8 cellular contexts compared by ENCODE assay signal in genomic region chr12:45192041-45192695, GRCh38. TPM values are rescaled to one million over a fixed set of nuclear protein-coding genes. Genes with fewer than 3 reads are reported as not detected.
A peak's percentile ranks its signal among the peaks of the same experiment; 100 is the strongest.
DNase-seq lines count a peak whose midpoint lies in the region; ATAC-seq and TF ChIP-seq lines count a peak whose summit lies in the region.
"Had no signal": no experiment of that assay in that cellular context is flagged by ENCODE, and none has a peak within 500 bp of the region (broad histone marks: within the 10 kb centered on the region; RNA-seq: fewer than 3 reads in every experiment).

No MANE protein-coding gene starts in this region.

- no peaks in the 10 kb centered on the region for H3K27me3 Mint-ChIP-seq in endodermal cell (ENCODE audit: insufficient read depth)

- no peak overlapping the region for H3K4me3 Mint-ChIP-seq in endodermal cell

- peaks cover 33% of the 10 kb centered on the region for H3K4me1 Mint-ChIP-seq in endodermal cell

- no peak for TF ChIP-seq POLR2A in HCT116 (IDR thresholded peaks at IDR 0.05; ENCODE audit: borderline replicate concordance, extremely low read depth, insufficient read depth, insufficient read length)

- peak; percentile 87 for ATAC-seq in HCT116
- peak; percentile 83 for ATAC-seq in PC-3

- no peak overlapping the region for H3K9ac ChIP-seq in HCT116 (ENCODE audit: low read length)
- H3K9ac ChIP-seq in PC-3 (ENCODE audit: low read length) = no peak overlapping the region
- no peak overlapping the region for H3K9ac ChIP-seq in endodermal cell (ENCODE audit: extremely low read depth, low read length, poor library complexity, severe bottlenecking)
- no peak overlapping the region for H3K9ac ChIP-seq in MM.1S (ENCODE audit: low read length)

- H3F3A ChIP-seq in PC-3 (ENCODE audit: low read length, unreplicated experiment) = no peaks in the 10 kb centered on the region
- H3F3A ChIP-seq in MM.1S (ENCODE audit: insufficient read depth, low read length) = no peaks in the 10 kb centered on the region

- peaks cover 16% of the 10 kb centered on the region for H3K36me3 Mint-ChIP-seq in endodermal cell (ENCODE audit: low read depth)

- RAD21 ChIA-PET in HCT116 (lab: Charles Lee; ENCODE audit: low non-redundant PET in 1 of 2, low total read pairs in 2 of 2, uncharacterized antibody in 2 of 2, unreplicated experiment in 2 of 2) = interaction anchor here in 1 of 2 experiments (1.5 kb wide), 1 partner anchor 9 kb away, joined by 3 read pairs; no protein-coding TSS in a partner anchor

- H3K4me1 ChIP-seq in HCT116 (ENCODE audit: control insufficient read depth in 1 of 2, insufficient read depth in 2 of 2, low read length in 2 of 2) = peaks cover 26 to 28% of the 10 kb centered on the region in 2 experiments
- H3K4me1 ChIP-seq in PC-3 (ENCODE audit: insufficient read depth, low read length) = peaks cover 15% of the 10 kb centered on the region
- no peaks in the 10 kb centered on the region for H3K4me1 ChIP-seq in endodermal cell (ENCODE audit: control insufficient read depth, insufficient read depth, low read length)
- no peaks in the 10 kb centered on the region for H3K4me1 ChIP-seq in MM.1S (ENCODE audit: low read length)

- TF ChIP-seq RAD21 in HCT116 (IDR thresholded peaks at IDR 0.05; ENCODE audit: low read depth) = no peak

- intact Hi-C loops in HCT116 (cut with micrococcal nuclease) = no loop called here
- intact Hi-C loops in PC-3 (cut with micrococcal nuclease) = no loop called here

- 72 to 83% methylated on average over 3 to 4 of the region's 4 CpGs for WGBS in endodermal cell (ENCODE audit: insufficient coverage in 1 of 2, insufficient read length in 1 of 2), 2 experiments

- peaks cover 12% of the 10 kb centered on the region for H3K9me3 Mint-ChIP-seq in endodermal cell

- H2AFZ ChIP-seq in HCT116 (ENCODE audit: low read depth, low read length, poor library complexity, severe bottlenecking) (no peak overlapping the region), PC-3 (ENCODE audit: low read length) (no peak overlapping the region), MM.1S (ENCODE audit: low read length) (no peak overlapping the region)

- POLR2A ChIA-PET in HCT116 (lab: Charles Lee) (no interaction called here), PC-3 (lab: Charles Lee; ENCODE audit: unreplicated experiment) (no interaction called here)

- H3K4me2 ChIP-seq in HCT116 (ENCODE audit: low read length) (peak overlapping the region; percentile 63), PC-3 (ENCODE audit: low read length) (no peak overlapping the region), MM.1S (ENCODE audit: low read depth, low read length) (no peak overlapping the region)

- H3K27ac Mint-ChIP-seq in endodermal cell = peak overlapping the region; percentile 92

- H3K9me3 ChIP-seq in HCT116 (ENCODE audit: control insufficient read depth in 1 of 2, insufficient read depth in 1 of 2, low read depth in 1 of 2, low read length in 2 of 2) (no peaks in the 10 kb centered on the region), PC-3 (ENCODE audit: low read length) (no peaks in the 10 kb centered on the region), endodermal cell (ENCODE audit: control insufficient read depth, low read length) (peaks cover 12% of the 10 kb centered on the region), MM.1S (replicated peaks; ENCODE audit: insufficient read depth, low read length) (no peaks in the 10 kb centered on the region)

- H3K36me3 ChIP-seq in HCT116 (ENCODE audit: control insufficient read depth in 1 of 2, insufficient read depth in 2 of 2, low read length in 2 of 2) (no peaks in the 10 kb centered on the region), PC-3 (ENCODE audit: low read depth, low read length) (no peaks in the 10 kb centered on the region), endodermal cell (ENCODE audit: control insufficient read depth, insufficient read depth, low read length) (no peaks in the 10 kb centered on the region), MM.1S (replicated peaks; ENCODE audit: insufficient read depth, low read length) (no peaks in the 10 kb centered on the region)

- no peaks in the 10 kb centered on the region for H4K20me1 ChIP-seq in HCT116 (ENCODE audit: insufficient read depth)
- H4K20me1 ChIP-seq in PC-3 (ENCODE audit: low read length) = no peaks in the 10 kb centered on the region
- no peaks in the 10 kb centered on the region for H4K20me1 ChIP-seq in MM.1S (ENCODE audit: insufficient read depth, low read length)

- TF ChIP-seq CTCF in HCT116 (IDR thresholded peaks at IDR 0.05 in 2 of 3, conservative IDR thresholded peaks at IDR 0.05 in 1 of 3; ENCODE audit: borderline replicate concordance in 1 of 3, insufficient read depth in 1 of 3, low read depth in 2 of 3, low read length in 2 of 3) = no peak
- no peak for TF ChIP-seq CTCF in PC-3 (conservative IDR thresholded peaks at IDR 0.05; ENCODE audit: low read depth, low read length)
- no peak for TF ChIP-seq CTCF in endodermal cell (conservative IDR thresholded peaks at IDR 0.05)
- no peak for TF ChIP-seq CTCF in MM.1S (IDR thresholded peaks at IDR 0.05; ENCODE audit: low read length)

- H3K9me2 ChIP-seq in HCT116 (ENCODE audit: insufficient read depth) (no peaks in the 10 kb centered on the region), PC-3 (replicated peaks; ENCODE audit: low read length) (no peaks in the 10 kb centered on the region), MM.1S (replicated peaks; ENCODE audit: insufficient read depth, low read length) (no peaks in the 10 kb centered on the region)

- H3K27me3 ChIP-seq in HCT116 (ENCODE audit: insufficient read depth, low read length) = no peaks in the 10 kb centered on the region
- no peaks in the 10 kb centered on the region for H3K27me3 ChIP-seq in PC-3 (ENCODE audit: low read length)
- no peaks in the 10 kb centered on the region for H3K27me3 ChIP-seq in endodermal cell (ENCODE audit: control insufficient read depth, insufficient read depth, low read length, poor library complexity, severe bottlenecking)
- no peaks in the 10 kb centered on the region for H3K27me3 ChIP-seq in MM.1S (replicated peaks; ENCODE audit: insufficient read depth, low read length)

- H3K79me2 ChIP-seq in HCT116 (ENCODE audit: insufficient read depth, low read length) = no peaks in the 10 kb centered on the region
- no peaks in the 10 kb centered on the region for H3K79me2 ChIP-seq in PC-3 (ENCODE audit: low read length)
- no peaks in the 10 kb centered on the region for H3K79me2 ChIP-seq in MM.1S (ENCODE audit: low read length)

- CTCF ChIA-PET in HCT116 (lab: Charles Lee) = interaction anchor here (1.1 kb wide), 1 partner anchor 24 kb away, joined by 3 read pairs; no protein-coding TSS in a partner anchor
- CTCF ChIA-PET in PC-3 (lab: Charles Lee) = no interaction called here

- BruUV-seq in HCT116 (replicated peaks; lab: Mats Ljungman, UMichigan) = no TSS peak
- no TSS peak for BruUV-seq in PC-3 (replicated peaks; lab: Mats Ljungman, UMichigan)

- H3K4me3 ChIP-seq in HCT116 (replicated peaks in 1 of 2; ENCODE audit: low read depth in 1 of 2, low read length in 2 of 2) = no peak overlapping the region; a peak in 1 of 4 replicates
- H3K4me3 ChIP-seq in PC-3 (ENCODE audit: low read length) = no peak overlapping the region
- H3K4me3 ChIP-seq in endodermal cell (ENCODE audit: low read length) = no peak overlapping the region
- no peak overlapping the region for H3K4me3 ChIP-seq in MM.1S (ENCODE audit: low read length)

- DNase-seq in HCT116 (ENCODE audit: low read depth, low spot score) (peak; percentile 61), PC-3 (peak; percentile 72), endodermal cell (no peak), renal cortical epithelial cell (ENCODE audit: low read depth) (peak; percentile 72), nucleus accumbens (lab: John Stamatoyannopoulos, UW) (no peak), MM.1S (no peak)
- no peak for DNase-seq in stimulated activated CD8-positive, alpha-beta memory T cell treated with anti-CD3 and anti-CD28 coated beads, Interleukin-4, amount 100 ng/mL, for 48 hours
- DNase-seq: NCI-H1092 had no signal

- H3K27ac ChIP-seq in HCT116 (ENCODE audit: low read depth, low read length) (peak overlapping the region; percentile 18; the same call in 1 of the 2 replicates), PC-3 (ENCODE audit: low read length) (no peak overlapping the region), endodermal cell (ENCODE audit: low read depth, low read length) (no peak overlapping the region), MM.1S (ENCODE audit: low read length) (no peak overlapping the region)

TF ChIP-seq in HCT116, 20 proteins besides CTCF, POLR2A, EP300 and RAD21 (continues in another document):
- TF ChIP-seq TCF7L2 (IDR thresholded peaks at IDR 0.05; ENCODE audit: borderline replicate concordance, extremely low read depth, insufficient read depth, insufficient read length) (peak; percentile 90), CEBPB (IDR thresholded peaks at IDR 0.05; ENCODE audit: low read depth) (peak; percentile 19; the same call in 1 of the 2 replicates), ZFX (IDR thresholded peaks at IDR 0.05) (no peak), EZH2 (IDR thresholded peaks at IDR 0.05) (no peak), SP1 (IDR thresholded peaks at IDR 0.05; ENCODE audit: low read depth) (peak; percentile 55), JUND (IDR thresholded peaks at IDR 0.05) (peak; percentile 89), FOSL1 (IDR thresholded peaks at IDR 0.05; ENCODE audit: low read depth) (peak; percentile 83)
- TF ChIP-seq, protein P1, sequence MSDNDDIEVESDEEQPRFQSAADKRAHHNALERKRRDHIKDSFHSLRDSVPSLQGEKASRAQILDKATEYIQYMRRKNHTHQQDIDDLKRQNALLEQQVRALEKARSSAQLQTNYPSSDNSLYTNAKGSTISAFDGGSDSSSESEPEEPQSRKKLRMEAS (IDR thresholded peaks at IDR 0.05) = peak; percentile 19; the same call in 1 of the 2 replicates

RNA-seq across cellular contexts. Expression of gene ANO6, which starts 23.7 kb away (rescaled TPM):
- 36.7 TPM for total RNA-seq in HCT116 (2021; ENCODE audit: unreplicated experiment)
- 19.0 and 22.0 TPM in 2 replicates for polyA plus RNA-seq in HCT116 (2012)
- total RNA-seq in PC-3 (2014; rRNA removed) = 18.1 and 23.0 TPM in 2 replicates
- total RNA-seq in endodermal cell = 10 to 100 TPM; 53.5 to 55.2 TPM
- polyA plus RNA-seq in endodermal cell (2013, experiment 1 of 2) = 30.0 TPM
- polyA plus RNA-seq in endodermal cell (2013, experiment 2 of 2) = 29.1 TPM
- total RNA-seq in renal cortical epithelial cell = 82.7 and 96.2 TPM in 2 replicates

Comparison
In these comparisons a context has a peak if more than half of its experiments do, and no peak if none do; other contexts are left out.
1. DNase-seq: peak in HCT116 (single experiment), PC-3 (single experiment) and renal cortical epithelial cell (single experiment); none in endodermal cell (single experiment), nucleus accumbens (0 of 56), stimulated activated CD8-positive, alpha-beta memory T cell treated with anti-CD3 and anti-CD28 coated beads, Interleukin-4, amount 100 ng/mL, for 48 hours (single experiment) and MM.1S (single experiment).